23 cellular contexts compared by ENCODE assay signal in the genomic region with DNA sequence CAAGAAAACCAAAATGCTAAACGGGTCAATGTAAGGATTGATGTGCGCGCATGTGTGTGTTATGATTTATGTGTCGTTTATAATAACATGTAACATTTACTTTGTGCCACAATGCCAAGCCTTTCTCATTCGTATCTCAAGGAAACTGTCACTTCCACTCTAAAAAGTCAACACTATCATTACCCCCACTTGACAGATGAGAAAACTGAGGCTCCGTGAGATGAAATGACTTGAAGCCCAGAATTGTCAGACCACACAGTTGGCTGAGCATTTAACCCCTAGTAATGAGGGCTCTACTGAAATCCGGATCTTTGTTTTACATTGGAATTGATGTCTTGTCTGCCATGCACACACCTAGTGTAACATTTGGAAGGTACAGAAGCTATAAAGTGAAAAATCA.
"Had no signal": no experiment of that assay in that cellular context is flagged by ENCODE, and none has a peak within 500 bp of the region (broad histone marks: within the 10 kb centered on the region; RNA-seq: fewer than 3 reads in every experiment).

No MANE protein-coding gene starts in this region.

- H3K36me3 Mint-ChIP-seq: naive thymus-derived CD4-positive, alpha-beta T cell; WTC11 had no signal

- H3K4me3 ChIP-seq: lung, ovary, prostate gland, right atrium auricular region, upper lobe of right lung had no signal

- ATAC-seq: activated naive CD8-positive, alpha-beta T cell treated with anti-CD3 and anti-CD28 coated beads, Interleukin-2, amount 50 U/mL, for 24 hours; foreskin keratinocyte; naive thymus-derived CD4-positive, alpha-beta T cell; stimulated activated naive CD8-positive, alpha-beta T cell treated with anti-CD3 and anti-CD28 coated beads, Interleukin-15, Interleukin-2, amounts not matched to agents 100 U/mL and 50 U/mL, for 24 hours; upper lobe of right lung; WTC11 had no signal

- DNase-seq: activated CD4-positive, alpha-beta T cell treated with anti-CD3 and anti-CD28 coated beads for 4 hours; activated CD4-positive, alpha-beta T cell treated with anti-CD3 and anti-CD28 coated beads, Interleukin-2, amount 50 U/mL, for 48 hours; activated CD8-positive, alpha-beta memory T cell treated with anti-CD3 and anti-CD28 coated beads, Interleukin-2, amount 50 U/mL, for 48 hours; activated gamma-delta T cell; activated naive CD4-positive, alpha-beta T cell treated with anti-CD3 and anti-CD28 coated beads, Interleukin-2, amount 50 U/mL, for 16 hours; activated naive CD8-positive, alpha-beta T cell treated with anti-CD3 and anti-CD28 coated beads, Interleukin-2, amount 50 U/mL, for 24 hours; activated T-cell treated with anti-CD3 and anti-CD28 coated beads, Interleukin-2, amount 50 U/mL, for 48 hours; effector CD4-positive, alpha-beta T cell; erythroblast; foreskin keratinocyte; naive thymus-derived CD4-positive, alpha-beta T cell; ovary; stimulated activated CD4-positive, alpha-beta T cell treated with anti-CD3 and anti-CD28 coated beads, Interleukin-4, amount 100 ng/mL, for 24 hours; stimulated activated naive CD8-positive, alpha-beta T cell treated with anti-CD3 and anti-CD28 coated beads, Interleukin-15, Interleukin-2, amounts not matched to agents 100 U/mL and 50 U/mL, for 24 hours; T1000; upper lobe of right lung had no signal

- H3K27ac Mint-ChIP-seq: activated naive CD8-positive, alpha-beta T cell treated with anti-CD3 and anti-CD28 coated beads, Interleukin-2, amount 50 U/mL, for 24 hours; naive thymus-derived CD4-positive, alpha-beta T cell; T-helper 1 cell treated with Interleukin-12 subunit alpha and Interleukin-12 subunit beta and Interleukin-4 antibody, amounts not matched to agents 30 μg/mL and 1 μg/mL, for 36 hours; WTC11 had no signal

- H3K9me3 ChIP-seq: neutrophil, ovary, prostate gland, right atrium auricular region, upper lobe of right lung had no signal

- H3K4me3 Mint-ChIP-seq: activated naive CD8-positive, alpha-beta T cell treated with anti-CD3 and anti-CD28 coated beads, Interleukin-2, amount 50 U/mL, for 24 hours; T-helper 1 cell treated with Interleukin-12 subunit alpha and Interleukin-12 subunit beta and Interleukin-4 antibody, amounts not matched to agents 30 μg/mL and 1 μg/mL, for 36 hours; WTC11 had no signal

- H3K9me3 Mint-ChIP-seq: activated naive CD8-positive, alpha-beta T cell treated with anti-CD3 and anti-CD28 coated beads, Interleukin-2, amount 50 U/mL, for 24 hours; naive thymus-derived CD4-positive, alpha-beta T cell; T-helper 1 cell treated with Interleukin-12 subunit alpha and Interleukin-12 subunit beta and Interleukin-4 antibody, amounts not matched to agents 30 μg/mL and 1 μg/mL, for 36 hours; WTC11 had no signal

- H3K4me1 ChIP-seq: prostate gland had no signal

- H3K36me3 ChIP-seq: neutrophil, ovary, prostate gland, right atrium auricular region, upper lobe of right lung had no signal

- FAIRE-seq: kidney had no signal

- H3K27me3 ChIP-seq: neutrophil, ovary had no signal

- H3K27ac ChIP-seq: foreskin keratinocyte, neutrophil, ovary, prostate gland had no signal
